ENCODE assay signal across 8 cellular contexts in genomic region chr12:54258286-54258685, GRCh38. TPM values are rescaled to one million over a fixed set of nuclear protein-coding genes. Genes with fewer than 3 reads are reported as not detected.
DNase-seq lines count a peak whose midpoint lies in the region; ATAC-seq and TF ChIP-seq lines count a peak whose summit lies in the region.

No MANE protein-coding gene starts in this region.

- H3K27me3 ChIP-seq in GM23338 (ENCODE audit: insufficient read depth), result no peaks in the 10 kb centered on the region
- H3K27me3 ChIP-seq in SJCRH30, result no peaks in the 10 kb centered on the region
- no peaks in the 10 kb centered on the region for H3K27me3 ChIP-seq in rectal smooth muscle tissue (ENCODE audit: control insufficient read depth, insufficient read depth, low read length)

- H3K9me2 ChIP-seq in GM23338 (ENCODE audit: insufficient read depth), result no peaks in the 10 kb centered on the region

- peak overlapping the region; percentile 98 for H3K27ac Mint-ChIP-seq in GM23338

- H3K9me3 Mint-ChIP-seq in GM23338, result no peaks in the 10 kb centered on the region

- H3K36me3 ChIP-seq in GM23338 (ENCODE audit: insufficient read depth) (peaks cover 17% of the 10 kb centered on the region; the same call in 1 of the 2 replicates), SJCRH30 (peaks cover 37% of the 10 kb centered on the region), rectal smooth muscle tissue (ENCODE audit: control insufficient read depth, insufficient read depth, low read length) (peaks cover 2% of the 10 kb centered on the region)

- peaks cover 37% of the 10 kb centered on the region for H3K36me3 Mint-ChIP-seq in GM23338 (ENCODE audit: low read depth)

- H2AFZ ChIP-seq in GM23338, result no peak overlapping the region

- H3K4me3 ChIP-seq in GM23338, result peak overlapping the region; percentile 44
- peak overlapping the region; percentile 59 for H3K4me3 ChIP-seq in SJCRH30
- no peak overlapping the region for H3K4me3 ChIP-seq in rectal smooth muscle tissue (ENCODE audit: low read length)

- H3K9me3 ChIP-seq in SJCRH30 (replicated peaks), result no peaks in the 10 kb centered on the region

- H3K4me2 ChIP-seq in GM23338, result peak overlapping the region; percentile 62

- DNase-seq in GM23338 (ENCODE audit: low spot score) (peak; percentile 31), SJCRH30 (peak; percentile 10 to 56), fibroblast of peridontal ligament (ENCODE audit: extremely low read depth) (peak; percentile 63), SHP77 (lab: John Stamatoyannopoulos, UW) (no peak), HEK293T (ENCODE audit: extremely low spot score) (no peak), NCI-H748 treated with DMSO at 0.1 percent for 48 hours (lab: John Stamatoyannopoulos, UW) (no peak), glomerular visceral epithelial cell (ENCODE audit: extremely low spot score) (no peak)

- peaks cover 66% of the 10 kb centered on the region for H3K79me2 ChIP-seq in GM23338 (replicated peaks; ENCODE audit: insufficient read depth)

- H4K20me1 ChIP-seq in GM23338 (replicated peaks; ENCODE audit: insufficient read depth), result no peaks in the 10 kb centered on the region

- CTCF ChIA-PET in HEK293T (lab: Yijun Ruan, JAX), result interaction anchor here (0.6 to 1.2 kb wide), 3 partner anchors 15 to 226 kb away, joined by 3 to 5 read pairs (median 4); partner anchors contain the start of gene COPZ1

- H3K4me1 ChIP-seq in GM23338 (ENCODE audit: insufficient read depth) (peaks cover 45% of the 10 kb centered on the region), SJCRH30 (peaks cover 32% of the 10 kb centered on the region), rectal smooth muscle tissue (ENCODE audit: control insufficient read depth, insufficient read depth, low read length) (peaks cover 17% of the 10 kb centered on the region)

- H3K4me3 Mint-ChIP-seq in GM23338, result peak overlapping the region; percentile 69

- peaks cover 13% of the 10 kb centered on the region for H3F3A ChIP-seq in GM23338 (replicated peaks; ENCODE audit: low read depth)

- POLR2A ChIA-PET in HEK293T (lab: Yijun Ruan, JAX), result interaction anchor here (2.4 to 8.7 kb wide), 3 partner anchors 16 to 28 kb away, joined by 15 to 175 read pairs (median 16); partner anchors contain the start of genes CBX5 and HNRNPA1

- H3K27ac ChIP-seq in GM23338 (ENCODE audit: low read depth) (peak overlapping the region; percentile 96), SJCRH30 (peak overlapping the region; percentile 96), rectal smooth muscle tissue (ENCODE audit: low read depth, low read length) (peak overlapping the region; percentile 43)

- no peak overlapping the region for H3K9ac ChIP-seq in rectal smooth muscle tissue (ENCODE audit: low read length)

- peaks cover 17% of the 10 kb centered on the region for H3K27me3 Mint-ChIP-seq in GM23338 (ENCODE audit: insufficient read depth, low read depth, poor library complexity)

- ATAC-seq in GM23338, result no peak

- peaks cover 56% of the 10 kb centered on the region for H3K4me1 Mint-ChIP-seq in GM23338

- TF ChIP-seq CTCF in GM23338 (conservative IDR thresholded peaks at IDR 0.05; ENCODE audit: low read depth in 2 of 2), result no peak

TF ChIP-seq in GM23338, 12 proteins besides CTCF, POLR2A, EP300 and RAD21 (continues in another document):
- TF ChIP-seq, protein P1, sequence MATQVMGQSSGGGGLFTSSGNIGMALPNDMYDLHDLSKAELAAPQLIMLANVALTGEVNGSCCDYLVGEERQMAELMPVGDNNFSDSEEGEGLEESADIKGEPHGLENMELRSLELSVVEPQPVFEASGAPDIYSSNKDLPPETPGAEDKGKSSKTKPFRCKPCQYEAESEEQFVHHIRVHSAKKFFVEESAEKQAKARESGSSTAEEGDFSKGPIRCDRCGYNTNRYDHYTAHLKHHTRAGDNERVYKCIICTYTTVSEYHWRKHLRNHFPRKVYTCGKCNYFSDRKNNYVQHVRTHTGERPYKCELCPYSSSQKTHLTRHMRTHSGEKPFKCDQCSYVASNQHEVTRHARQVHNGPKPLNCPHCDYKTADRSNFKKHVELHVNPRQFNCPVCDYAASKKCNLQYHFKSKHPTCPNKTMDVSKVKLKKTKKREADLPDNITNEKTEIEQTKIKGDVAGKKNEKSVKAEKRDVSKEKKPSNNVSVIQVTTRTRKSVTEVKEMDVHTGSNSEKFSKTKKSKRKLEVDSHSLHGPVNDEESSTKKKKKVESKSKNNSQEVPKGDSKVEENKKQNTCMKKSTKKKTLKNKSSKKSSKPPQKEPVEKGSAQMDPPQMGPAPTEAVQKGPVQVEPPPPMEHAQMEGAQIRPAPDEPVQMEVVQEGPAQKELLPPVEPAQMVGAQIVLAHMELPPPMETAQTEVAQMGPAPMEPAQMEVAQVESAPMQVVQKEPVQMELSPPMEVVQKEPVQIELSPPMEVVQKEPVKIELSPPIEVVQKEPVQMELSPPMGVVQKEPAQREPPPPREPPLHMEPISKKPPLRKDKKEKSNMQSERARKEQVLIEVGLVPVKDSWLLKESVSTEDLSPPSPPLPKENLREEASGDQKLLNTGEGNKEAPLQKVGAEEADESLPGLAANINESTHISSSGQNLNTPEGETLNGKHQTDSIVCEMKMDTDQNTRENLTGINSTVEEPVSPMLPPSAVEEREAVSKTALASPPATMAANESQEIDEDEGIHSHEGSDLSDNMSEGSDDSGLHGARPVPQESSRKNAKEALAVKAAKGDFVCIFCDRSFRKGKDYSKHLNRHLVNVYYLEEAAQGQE (IDR thresholded peaks at IDR 0.05; ENCODE audit: unreplicated experiment), result no peak
- no peak for TF ChIP-seq JUNB (IDR thresholded peaks at IDR 0.05; ENCODE audit: unreplicated experiment)

TF ChIP-seq in HEK293T, 16 proteins besides CTCF, POLR2A, EP300 and RAD21:
- TF ChIP-seq HDGF (IDR thresholded peaks at IDR 0.05; ENCODE audit: borderline replicate concordance), result no peak
- TF ChIP-seq SUZ12 (IDR thresholded peaks at IDR 0.05), result no peak
- TF ChIP-seq SP1 (IDR thresholded peaks at IDR 0.05), result no peak
- no peak for TF ChIP-seq NFRKB (IDR thresholded peaks at IDR 0.05)
- no peak for TF ChIP-seq CTBP1 (IDR thresholded peaks at IDR 0.05; ENCODE audit: borderline replicate concordance)
- TF ChIP-seq PKNOX1 (IDR thresholded peaks at IDR 0.05), result no peak
- TF ChIP-seq ARNT (IDR thresholded peaks at IDR 0.05), result no peak
- no peak for TF ChIP-seq ELF4 (IDR thresholded peaks at IDR 0.05)
- TF ChIP-seq TARDBP (IDR thresholded peaks at IDR 0.05), result no peak
- TF ChIP-seq FOXK2 (IDR thresholded peaks at IDR 0.05), result no peak
- no peak for TF ChIP-seq ZNF384 (IDR thresholded peaks at IDR 0.05)
- no peak for TF ChIP-seq FOXM1 (IDR thresholded peaks at IDR 0.05; ENCODE audit: borderline replicate concordance)
- no peak for TF ChIP-seq LEF1 (IDR thresholded peaks at IDR 0.05; ENCODE audit: borderline replicate concordance)
- TF ChIP-seq BHLHE40 (IDR thresholded peaks at IDR 0.05; ENCODE audit: borderline replicate concordance), result no peak
- no peak for TF ChIP-seq FOXA1 (IDR thresholded peaks at IDR 0.05)
- TF ChIP-seq L3MBTL2 (conservative IDR thresholded peaks at IDR 0.05), result no peak

RNA-seq across cellular contexts. Expression of gene CBX5, which starts 21.6 kb away (rescaled TPM):
- total RNA-seq in GM23338 (2014; rRNA removed; shearing (Covaris generic)), result 193 and 212 TPM in 2 replicates
- polyA plus RNA-seq in GM23338 (2016; fragmentation: Nextera tagmentation; extraction: Ambion mirVana), result 152 and 175 TPM in 2 replicates
- total RNA-seq in SJCRH30 (2014; rRNA removed; shearing (Covaris generic)), result 140 and 158 TPM in 2 replicates

RNA-seq across cellular contexts. Expression of gene HNRNPA1, which starts 22.2 kb away (rescaled TPM):
- total RNA-seq in GM23338 (2014; rRNA removed; shearing (Covaris generic)), result 1,104 and 1,281 TPM in 2 replicates
- 2,363 and 2,576 TPM in 2 replicates for polyA plus RNA-seq in GM23338 (2016; fragmentation: Nextera tagmentation; extraction: Ambion mirVana)
- 1,766 and 1,801 TPM in 2 replicates for total RNA-seq in SJCRH30 (2014; rRNA removed; shearing (Covaris generic))

RNA-seq across cellular contexts. Expression of gene NFE2, which starts 42.5 kb away (rescaled TPM):
- 0.27 and 1.3 TPM in 2 replicates for total RNA-seq in GM23338 (2014; rRNA removed; shearing (Covaris generic))
- polyA plus RNA-seq in GM23338 (2016; fragmentation: Nextera tagmentation; extraction: Ambion mirVana), result 1.8 and 3.0 TPM in 2 replicates
- total RNA-seq in SJCRH30 (2014; rRNA removed; shearing (Covaris generic)), result not detected in 2 replicates

Comparison
In these comparisons a context has a peak if more than half of its experiments do, and no peak if none do; other contexts are left out.
1. DNase-seq: peak in GM23338 (single experiment), SJCRH30 (2 of 2) and fibroblast of peridontal ligament (single experiment); none in SHP77 (0 of 2), HEK293T (single experiment), NCI-H748 treated with DMSO at 0.1 percent for 48 hours (single experiment) and glomerular visceral epithelial cell (single experiment).
2. H3K27ac ChIP-seq: peak in every context shown above with its lines; median percentile 96 in GM23338; 96 in SJCRH30; 43 in rectal smooth muscle tissue.